ENCODE assay signal across 11 cellular contexts in genomic region chr6:56555438-56555872, GRCh38.
A peak's percentile ranks its signal among the peaks of the same experiment; 100 is the strongest.
DNase-seq lines count a peak whose midpoint lies in the region; ATAC-seq, FAIRE-seq and TF ChIP-seq lines count a peak whose summit lies in the region.
"Had no signal": no experiment of that assay in that cellular context is flagged by ENCODE, and none has a peak within 500 bp of the region (broad histone marks: within the 10 kb centered on the region; RNA-seq: fewer than 3 reads in every experiment).

No MANE protein-coding gene starts in this region.

- FAIRE-seq in H54 (lab: Jason Lieb, UNC): peak; percentile 64

- ATAC-seq in psoas muscle: peak; percentile 60 to 70 (median 66)
- ATAC-seq in GM21825 (IDR thresholded peaks at IDR 0.05; ENCODE audit: unreplicated experiment): no peak
- no peak for ATAC-seq in GM18520 (IDR thresholded peaks at IDR 0.05; ENCODE audit: unreplicated experiment)

- no peak for TF ChIP-seq POLR2A in H54 (IDR thresholded peaks at IDR 0.05; ENCODE audit: low read depth, low read length)

- intact Hi-C loops in psoas muscle (cut with DNase I) (no loop called here), posterior cingulate gyrus (cut with DNase I) (no loop called here)

- DNase-seq in H54 (ENCODE audit: insufficient read length, low spot score) (no peak), NCI-H82 (lab: John Stamatoyannopoulos, UW) (peak; percentile 87), fibroblast of the aortic adventitia (ENCODE audit: low read depth) (peak; percentile 81), psoas muscle (no peak), posterior cingulate gyrus (no peak), inferior parietal cortex (ENCODE audit: extremely low spot score) (no peak)
- DNase-seq: activated CD4-positive, alpha-beta T cell treated with anti-CD3 and anti-CD28 coated beads for 48 hours; activated naive CD4-positive, alpha-beta T cell; stimulated activated CD4-positive, alpha-beta T cell treated with anti-CD3 and anti-CD28 coated beads, Interleukin-2, amount 100 ng/mL, for 24 hours had no signal

- peaks cover 16% of the 10 kb centered on the region for H3K4me1 ChIP-seq in psoas muscle

- H3K9me3 ChIP-seq in psoas muscle: no peaks in the 10 kb centered on the region

- H3K27me3 ChIP-seq in psoas muscle (ENCODE audit: insufficient read depth in 3 of 3, low read length in 2 of 3): no peaks in the 10 kb centered on the region

- H3K36me3 ChIP-seq in psoas muscle (ENCODE audit: insufficient read depth in 1 of 2, low read depth in 1 of 2): peaks cover 9 to 80% of the 10 kb centered on the region in 2 donors

- TF ChIP-seq CTCF in fibroblast of the aortic adventitia (IDR thresholded peaks at IDR 0.05; ENCODE audit: insufficient read depth, low read length) (no peak), psoas muscle (IDR thresholded peaks at IDR 0.05) (no peak)

- H3K4me3 ChIP-seq in fibroblast of the aortic adventitia (ENCODE audit: low read depth, low read length) (no peak overlapping the region), psoas muscle (no peak overlapping the region)

- no peak overlapping the region for H3K27ac ChIP-seq in psoas muscle

- WGBS in psoas muscle, 3 donors: 46 to 53% (median 46%) methylated on average over 5 of the region's 5 CpGs

Comparison
In these comparisons a context has a peak if more than half of its experiments do, and no peak if none do; other contexts are left out.
1. DNase-seq: peak in NCI-H82 (single experiment) and fibroblast of the aortic adventitia (single experiment); none in H54 (single experiment), psoas muscle (0 of 2), posterior cingulate gyrus (0 of 10) and inferior parietal cortex (single experiment).
2. ATAC-seq: peak in psoas muscle (4 of 4); none in GM21825 (single experiment) and GM18520 (single experiment).